ENCODE assay signal across 15 cellular contexts in the genomic region with DNA sequence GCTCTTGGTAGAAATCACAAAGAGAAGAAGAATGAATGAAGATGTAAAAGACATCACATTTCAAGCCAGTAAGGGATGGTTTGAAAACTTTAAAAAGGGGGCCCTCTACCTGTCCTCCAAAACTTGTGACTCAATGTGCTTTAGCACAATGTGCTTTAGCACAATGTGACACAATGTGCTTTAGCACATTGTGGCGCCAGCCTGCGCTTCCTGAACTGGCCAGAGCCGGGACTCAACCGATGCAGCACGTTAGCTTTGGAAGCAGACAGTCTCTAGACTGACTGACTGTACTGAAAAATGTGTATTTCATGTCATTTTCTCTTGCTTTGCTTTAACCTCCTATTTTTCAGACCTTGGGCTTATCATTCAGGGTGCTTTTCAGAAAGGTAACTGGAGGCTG.
DNase-seq lines count a peak whose midpoint lies in the region; ATAC-seq and TF ChIP-seq lines count a peak whose summit lies in the region.
"Had no signal": no experiment of that assay in that cellular context is flagged by ENCODE, and none has a peak within 500 bp of the region (broad histone marks: within the 10 kb centered on the region; RNA-seq: fewer than 3 reads in every experiment).

No MANE protein-coding gene starts in this region.

- POLR2A ChIA-PET in activated CD8-positive, alpha-beta T cell treated with anti-CD3 and anti-CD28 coated beads for 36 hours (lab: Charles Lee): interaction anchor here (0.7 to 6.1 kb wide), 9 partner anchors 12 to 289 kb away, joined by 3 to 63 read pairs (median 5); a partner anchor contains a TSS

- peak; percentile 75 for DNase-seq in activated CD4-positive, alpha-beta T cell treated with anti-CD3 and anti-CD28 coated beads for 48 hours
- no peak for DNase-seq in activated CD4-positive, alpha-beta T cell treated with anti-CD3 and anti-CD28 coated beads, Interleukin-2, amount 50 U/mL, for 1 hour
- peak; percentile 75 for DNase-seq in activated CD8-positive, alpha-beta T cell treated with anti-CD3 and anti-CD28 coated beads for 36 hours
- peak; percentile 40 for DNase-seq in left ventricle myocardium superior
- DNase-seq in stimulated activated effector memory CD8-positive, alpha-beta T cell treated with anti-CD3 and anti-CD28 coated beads, Interleukin-12 subunit alpha, Interleukin-12 subunit beta, amount 100 ng/mL, for 72 hours (ENCODE audit: low spot score in 2 of 2): no peak
- DNase-seq in DMS153 treated with DMSO at 0.1 percent for 48 hours (lab: John Stamatoyannopoulos, UW; ENCODE audit: unreplicated experiment): no peak
- DNase-seq in NCI-H2081 treated with DMSO at 0.1 percent for 48 hours (lab: John Stamatoyannopoulos, UW): no peak
- DNase-seq in SKM-1 (lab: John Stamatoyannopoulos, UW; ENCODE audit: unreplicated experiment): no peak
- DNase-seq: cerebellar nuclear complex, DMS79, KG1, NCI-H446, ovary, SK-N-SH had no signal

- peak overlapping the region; percentile 89 for H3K27ac Mint-ChIP-seq in activated CD8-positive, alpha-beta T cell treated with anti-CD3 and anti-CD28 coated beads for 36 hours
- H3K27ac Mint-ChIP-seq in stimulated activated effector memory CD8-positive, alpha-beta T cell treated with anti-CD3 and anti-CD28 coated beads, Interleukin-12 subunit alpha, Interleukin-12 subunit beta, amount 100 ng/mL, for 72 hours: peak overlapping the region; percentile 8

- peaks cover 65% of the 10 kb centered on the region for H3K4me1 Mint-ChIP-seq in activated CD8-positive, alpha-beta T cell treated with anti-CD3 and anti-CD28 coated beads for 36 hours (ENCODE audit: low read depth)
- peaks cover 51% of the 10 kb centered on the region for H3K4me1 Mint-ChIP-seq in stimulated activated effector memory CD8-positive, alpha-beta T cell treated with anti-CD3 and anti-CD28 coated beads, Interleukin-12 subunit alpha, Interleukin-12 subunit beta, amount 100 ng/mL, for 72 hours

- H3K36me3 Mint-ChIP-seq in activated CD8-positive, alpha-beta T cell treated with anti-CD3 and anti-CD28 coated beads for 36 hours (ENCODE audit: low read depth): peaks cover 10% of the 10 kb centered on the region
- peaks cover 6% of the 10 kb centered on the region for H3K36me3 Mint-ChIP-seq in stimulated activated effector memory CD8-positive, alpha-beta T cell treated with anti-CD3 and anti-CD28 coated beads, Interleukin-12 subunit alpha, Interleukin-12 subunit beta, amount 100 ng/mL, for 72 hours

- CTCF ChIA-PET in activated CD8-positive, alpha-beta T cell treated with anti-CD3 and anti-CD28 coated beads for 36 hours (lab: Charles Lee): interaction anchor here (0.8 to 1.0 kb wide), 2 partner anchors 11 to 94 kb away, joined by 3 to 4 read pairs; no protein-coding TSS in a partner anchor

- no peaks in the 10 kb centered on the region for H3K27me3 Mint-ChIP-seq in activated CD8-positive, alpha-beta T cell treated with anti-CD3 and anti-CD28 coated beads for 36 hours

- no peak for TF ChIP-seq CTCF in activated CD8-positive, alpha-beta T cell treated with anti-CD3 and anti-CD28 coated beads for 36 hours (IDR thresholded peaks at IDR 0.05)

- peak; percentile 52 for ATAC-seq in activated CD8-positive, alpha-beta T cell treated with anti-CD3 and anti-CD28 coated beads for 36 hours
- ATAC-seq in left ventricle myocardium superior: peak; percentile 66
- peak; percentile 15 for ATAC-seq in stimulated activated effector memory CD8-positive, alpha-beta T cell treated with anti-CD3 and anti-CD28 coated beads, Interleukin-12 subunit alpha, Interleukin-12 subunit beta, amount 100 ng/mL, for 72 hours
- ATAC-seq: A549 had no signal

- peak overlapping the region; percentile 37 for H3K4me3 Mint-ChIP-seq in activated CD8-positive, alpha-beta T cell treated with anti-CD3 and anti-CD28 coated beads for 36 hours
- H3K4me3 Mint-ChIP-seq in stimulated activated effector memory CD8-positive, alpha-beta T cell treated with anti-CD3 and anti-CD28 coated beads, Interleukin-12 subunit alpha, Interleukin-12 subunit beta, amount 100 ng/mL, for 72 hours: peak overlapping the region; percentile 23

- intact Hi-C loops in activated CD8-positive, alpha-beta T cell treated with anti-CD3 and anti-CD28 coated beads for 36 hours (cut with micrococcal nuclease): loop anchor here (5.0 kb wide), 1 partner anchor 119 kb away; a partner anchor contains a TSS
- intact Hi-C loops in left ventricle myocardium superior (cut with micrococcal nuclease): no loop called here

- no peaks in the 10 kb centered on the region for H3K9me3 Mint-ChIP-seq in activated CD8-positive, alpha-beta T cell treated with anti-CD3 and anti-CD28 coated beads for 36 hours
- no peaks in the 10 kb centered on the region for H3K9me3 Mint-ChIP-seq in stimulated activated effector memory CD8-positive, alpha-beta T cell treated with anti-CD3 and anti-CD28 coated beads, Interleukin-12 subunit alpha, Interleukin-12 subunit beta, amount 100 ng/mL, for 72 hours

Comparison
In these comparisons a context has a peak if more than half of its experiments do, and no peak if none do; other contexts are left out.
1. DNase-seq: peak in activated CD4-positive, alpha-beta T cell treated with anti-CD3 and anti-CD28 coated beads for 48 hours (single experiment), activated CD8-positive, alpha-beta T cell treated with anti-CD3 and anti-CD28 coated beads for 36 hours (single experiment) and left ventricle myocardium superior (single experiment); none in activated CD4-positive, alpha-beta T cell treated with anti-CD3 and anti-CD28 coated beads, Interleukin-2, amount 50 U/mL, for 1 hour (single experiment), stimulated activated effector memory CD8-positive, alpha-beta T cell treated with anti-CD3 and anti-CD28 coated beads, Interleukin-12 subunit alpha, Interleukin-12 subunit beta, amount 100 ng/mL, for 72 hours (0 of 2), DMS153 treated with DMSO at 0.1 percent for 48 hours (single experiment), NCI-H2081 treated with DMSO at 0.1 percent for 48 hours (single experiment) and SKM-1 (single experiment).
2. ATAC-seq: peak in every context shown above with its lines; median percentile 66 in left ventricle myocardium superior; 52 in activated CD8-positive, alpha-beta T cell treated with anti-CD3 and anti-CD28 coated beads for 36 hours; 15 in stimulated activated effector memory CD8-positive, alpha-beta T cell treated with anti-CD3 and anti-CD28 coated beads, Interleukin-12 subunit alpha, Interleukin-12 subunit beta, amount 100 ng/mL, for 72 hours.